1 cellular context compared by ENCODE assay signal in the genomic region with DNA sequence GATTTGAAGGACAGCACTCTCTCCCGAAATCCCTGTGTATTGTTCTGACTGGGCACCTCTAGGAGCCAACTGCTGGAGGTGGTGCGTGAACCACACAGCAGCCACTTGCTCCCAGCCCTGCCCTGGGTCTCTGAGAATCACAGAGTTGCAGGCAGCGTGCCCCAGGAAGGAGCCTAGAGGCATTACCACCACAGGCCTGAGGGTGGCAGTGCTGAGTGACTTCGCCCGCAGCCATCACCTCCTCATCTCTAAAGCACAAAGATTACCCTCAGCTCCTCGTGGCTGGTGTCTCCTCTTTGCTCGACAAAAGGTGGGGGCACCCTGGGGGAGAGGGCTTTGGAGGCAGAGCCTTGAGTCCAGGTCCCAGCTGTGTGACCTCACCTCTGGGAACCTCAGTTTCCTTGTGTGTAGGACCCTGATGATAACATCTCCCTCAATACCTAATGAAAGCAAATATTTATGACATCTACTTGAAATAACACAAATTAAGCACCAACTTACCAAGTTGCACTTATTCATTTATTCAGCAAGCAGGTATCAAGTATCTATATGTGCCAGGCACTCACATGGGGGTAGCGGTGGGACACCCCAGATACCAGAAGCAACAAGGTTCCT.
TF ChIP-seq lines count a peak whose summit lies in the region.

No MANE protein-coding gene starts in this region.

TF ChIP-seq in GM23338, 12 proteins besides CTCF, POLR2A, EP300 and RAD21:
- no peak for TF ChIP-seq ZNF462 (CRISPR knock-in tag; IDR thresholded peaks at IDR 0.05)
- no peak for TF ChIP-seq CREB1 (CRISPR knock-in tag; IDR thresholded peaks at IDR 0.05; ENCODE audit: low read depth)
- no peak for TF ChIP-seq STAT1 (IDR thresholded peaks at IDR 0.05; ENCODE audit: unreplicated experiment)
- TF ChIP-seq ZNF331 (CRISPR knock-in tag; IDR thresholded peaks at IDR 0.05; ENCODE audit: low read depth), result no peak
- TF ChIP-seq, protein P1, sequence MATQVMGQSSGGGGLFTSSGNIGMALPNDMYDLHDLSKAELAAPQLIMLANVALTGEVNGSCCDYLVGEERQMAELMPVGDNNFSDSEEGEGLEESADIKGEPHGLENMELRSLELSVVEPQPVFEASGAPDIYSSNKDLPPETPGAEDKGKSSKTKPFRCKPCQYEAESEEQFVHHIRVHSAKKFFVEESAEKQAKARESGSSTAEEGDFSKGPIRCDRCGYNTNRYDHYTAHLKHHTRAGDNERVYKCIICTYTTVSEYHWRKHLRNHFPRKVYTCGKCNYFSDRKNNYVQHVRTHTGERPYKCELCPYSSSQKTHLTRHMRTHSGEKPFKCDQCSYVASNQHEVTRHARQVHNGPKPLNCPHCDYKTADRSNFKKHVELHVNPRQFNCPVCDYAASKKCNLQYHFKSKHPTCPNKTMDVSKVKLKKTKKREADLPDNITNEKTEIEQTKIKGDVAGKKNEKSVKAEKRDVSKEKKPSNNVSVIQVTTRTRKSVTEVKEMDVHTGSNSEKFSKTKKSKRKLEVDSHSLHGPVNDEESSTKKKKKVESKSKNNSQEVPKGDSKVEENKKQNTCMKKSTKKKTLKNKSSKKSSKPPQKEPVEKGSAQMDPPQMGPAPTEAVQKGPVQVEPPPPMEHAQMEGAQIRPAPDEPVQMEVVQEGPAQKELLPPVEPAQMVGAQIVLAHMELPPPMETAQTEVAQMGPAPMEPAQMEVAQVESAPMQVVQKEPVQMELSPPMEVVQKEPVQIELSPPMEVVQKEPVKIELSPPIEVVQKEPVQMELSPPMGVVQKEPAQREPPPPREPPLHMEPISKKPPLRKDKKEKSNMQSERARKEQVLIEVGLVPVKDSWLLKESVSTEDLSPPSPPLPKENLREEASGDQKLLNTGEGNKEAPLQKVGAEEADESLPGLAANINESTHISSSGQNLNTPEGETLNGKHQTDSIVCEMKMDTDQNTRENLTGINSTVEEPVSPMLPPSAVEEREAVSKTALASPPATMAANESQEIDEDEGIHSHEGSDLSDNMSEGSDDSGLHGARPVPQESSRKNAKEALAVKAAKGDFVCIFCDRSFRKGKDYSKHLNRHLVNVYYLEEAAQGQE (IDR thresholded peaks at IDR 0.05; ENCODE audit: unreplicated experiment), result no peak
- no peak for TF ChIP-seq EZH2phosphoT487 (IDR thresholded peaks at IDR 0.05; ENCODE audit: unreplicated experiment)
- TF ChIP-seq ZNF114 (CRISPR knock-in tag; IDR thresholded peaks at IDR 0.05), result no peak
- TF ChIP-seq ETS1 (IDR thresholded peaks at IDR 0.05), result no peak
TF ChIP-seq in GM23338: peak in this region for 0.
